13 cellular contexts compared by ENCODE assay signal in the genomic region with DNA sequence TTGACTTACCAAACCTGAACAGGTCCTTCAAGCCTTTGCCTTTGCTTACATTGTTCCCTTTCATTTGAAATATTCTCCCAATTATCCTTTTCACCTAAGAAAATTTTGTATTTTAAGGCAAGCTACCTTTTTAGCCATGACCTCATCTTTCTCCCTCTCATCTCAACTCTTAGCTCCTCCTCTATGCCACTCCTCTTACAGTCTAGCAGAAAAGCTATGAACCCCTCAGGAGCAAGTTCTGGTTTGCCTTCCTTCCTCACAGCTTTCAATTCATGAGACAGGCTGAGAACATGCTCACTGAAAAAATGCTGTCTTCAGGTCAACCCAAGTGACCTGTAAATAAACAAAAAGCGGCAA. TPM values are rescaled to one million over a fixed set of nuclear protein-coding genes. Genes with fewer than 3 reads are reported as not detected.
DNase-seq lines count a peak whose midpoint lies in the region; ATAC-seq and TF ChIP-seq lines count a peak whose summit lies in the region.
"Had no signal": no experiment of that assay in that cellular context is flagged by ENCODE, and none has a peak within 500 bp of the region (broad histone marks: within the 10 kb centered on the region; RNA-seq: fewer than 3 reads in every experiment).

No MANE protein-coding gene starts in this region.

- H3K27ac ChIP-seq in foreskin keratinocyte, result no peak overlapping the region
- peak overlapping the region; percentile 28 to 61 for H3K27ac ChIP-seq in ovary
- peak overlapping the region; percentile 59 to 78 for H3K27ac ChIP-seq in uterus

- H3K36me3 ChIP-seq in ovary (no peaks in the 10 kb centered on the region), uterus (no peaks in the 10 kb centered on the region)

- H3K27me3 ChIP-seq in foreskin keratinocyte, result no peaks in the 10 kb centered on the region
- no peaks in the 10 kb centered on the region for H3K27me3 ChIP-seq in ovary
- no peaks in the 10 kb centered on the region for H3K27me3 ChIP-seq in uterus

- no peaks in the 10 kb centered on the region for H3K27me3 Mint-ChIP-seq in activated naive CD4-positive, alpha-beta T cell treated with anti-CD3 and anti-CD28 coated beads, Interleukin-2, amount 10 ng/mL, durations not matched to agents 7 days and 5 days
- H3K27me3 Mint-ChIP-seq in natural killer cell treated with Interleukin-12 subunit alpha and Interleukin-12 subunit beta and Interleukin-15 and Interleukin-18, amount 100 ng/mL, for 72 hours, result no peaks in the 10 kb centered on the region
- H3K27me3 Mint-ChIP-seq: activated CD4-positive, alpha-beta memory T cell treated with anti-CD3 and anti-CD28 coated beads for 36 hours; progenitor cell of endocrine pancreas had no signal

- TF ChIP-seq CTCF in foreskin keratinocyte (conservative IDR thresholded peaks at IDR 0.05) (no peak), ovary (IDR thresholded peaks at IDR 0.05) (no peak), uterus (IDR thresholded peaks at IDR 0.05) (no peak), GM20000 (IDR thresholded peaks at IDR 0.05; ENCODE audit: extremely low read depth, missing control alignments) (no peak)

- TF ChIP-seq POLR2A in ovary (IDR thresholded peaks at IDR 0.05) (no peak), uterus (IDR thresholded peaks at IDR 0.05) (no peak)

- H3K4me3 ChIP-seq in ovary, result no peak overlapping the region
- H3K4me3 ChIP-seq in uterus, result no peak overlapping the region

- H3K4me1 Mint-ChIP-seq in activated naive CD4-positive, alpha-beta T cell treated with anti-CD3 and anti-CD28 coated beads, Interleukin-2, amount 10 ng/mL, durations not matched to agents 7 days and 5 days, result no peaks in the 10 kb centered on the region
- no peaks in the 10 kb centered on the region for H3K4me1 Mint-ChIP-seq in natural killer cell treated with Interleukin-12 subunit alpha and Interleukin-12 subunit beta and Interleukin-15 and Interleukin-18, amount 100 ng/mL, for 72 hours (ENCODE audit: low read depth in 2 of 2)

- H3K9me3 Mint-ChIP-seq in activated naive CD4-positive, alpha-beta T cell treated with anti-CD3 and anti-CD28 coated beads, Interleukin-2, amount 50 U/mL, for 72 hours, result no peaks in the 10 kb centered on the region
- H3K9me3 Mint-ChIP-seq in activated naive CD4-positive, alpha-beta T cell treated with anti-CD3 and anti-CD28 coated beads, Interleukin-2, amount 10 ng/mL, durations not matched to agents 7 days and 5 days, result no peaks in the 10 kb centered on the region
- H3K9me3 Mint-ChIP-seq in natural killer cell treated with Interleukin-12 subunit alpha and Interleukin-12 subunit beta and Interleukin-15 and Interleukin-18, amount 100 ng/mL, for 72 hours, result no peaks in the 10 kb centered on the region
- H3K9me3 Mint-ChIP-seq: activated CD4-positive, alpha-beta memory T cell treated with anti-CD3 and anti-CD28 coated beads for 36 hours; T-helper 1 cell treated with Interleukin-12 subunit alpha and Interleukin-12 subunit beta and Interleukin-4 antibody, amounts not matched to agents 30 μg/mL and 1 μg/mL, for 36 hours had no signal

- intact Hi-C loops in ovary (cut with DNase I), result loop anchor here in 1 of 4 donors (10.0 kb wide), 1 partner anchor 236 kb away; the partner anchor contains the start of gene NASP
- intact Hi-C loops in uterus (cut with DNase I; ENCODE audit: low total_unique reads), result loop anchor here (10.0 kb wide), 1 partner anchor 146 kb away; the partner anchor contains the start of gene TESK2

- ATAC-seq in activated naive CD4-positive, alpha-beta T cell treated with anti-CD3 and anti-CD28 coated beads, Interleukin-2, amount 50 U/mL, for 72 hours, result no peak
- ATAC-seq in foreskin keratinocyte (peak; percentile 32), GM18519 (IDR thresholded peaks at IDR 0.05; ENCODE audit: low FRiP score, unreplicated experiment) (no peak)
- no peak for ATAC-seq in natural killer cell treated with Interleukin-12 subunit alpha and Interleukin-12 subunit beta and Interleukin-15 and Interleukin-18, amount 100 ng/mL, for 72 hours

- H3K27ac Mint-ChIP-seq in activated naive CD4-positive, alpha-beta T cell treated with anti-CD3 and anti-CD28 coated beads, Interleukin-2, amount 50 U/mL, for 72 hours, result peak overlapping the region; percentile 69 to 73
- H3K27ac Mint-ChIP-seq in activated naive CD4-positive, alpha-beta T cell treated with anti-CD3 and anti-CD28 coated beads, Interleukin-2, amount 10 ng/mL, durations not matched to agents 7 days and 5 days, result no peak overlapping the region
- no peak overlapping the region for H3K27ac Mint-ChIP-seq in natural killer cell treated with Interleukin-12 subunit alpha and Interleukin-12 subunit beta and Interleukin-15 and Interleukin-18, amount 100 ng/mL, for 72 hours
- H3K27ac Mint-ChIP-seq: activated CD4-positive, alpha-beta memory T cell treated with anti-CD3 and anti-CD28 coated beads for 36 hours; progenitor cell of endocrine pancreas; T-helper 1 cell treated with Interleukin-12 subunit alpha and Interleukin-12 subunit beta and Interleukin-4 antibody, amounts not matched to agents 30 μg/mL and 1 μg/mL, for 36 hours had no signal

- no peak for TF ChIP-seq EP300 in ovary (IDR thresholded peaks at IDR 0.05)

- CTCF ChIA-PET in activated naive CD4-positive, alpha-beta T cell treated with anti-CD3 and anti-CD28 coated beads, Interleukin-2, amount 10 ng/mL, durations not matched to agents 7 days and 5 days (lab: Charles Lee), result interaction anchor here (1.3 to 4.6 kb wide), 3 partner anchors 10 to 144 kb away, joined by 3 to 20 read pairs (median 8); no protein-coding TSS in a partner anchor

- H3K36me3 Mint-ChIP-seq in activated naive CD4-positive, alpha-beta T cell treated with anti-CD3 and anti-CD28 coated beads, Interleukin-2, amount 50 U/mL, for 72 hours, result peaks cover 0 to 6% of the 10 kb centered on the region in 2 donors
- peaks cover 21% of the 10 kb centered on the region for H3K36me3 Mint-ChIP-seq in activated naive CD4-positive, alpha-beta T cell treated with anti-CD3 and anti-CD28 coated beads, Interleukin-2, amount 10 ng/mL, durations not matched to agents 7 days and 5 days
- H3K36me3 Mint-ChIP-seq in natural killer cell treated with Interleukin-12 subunit alpha and Interleukin-12 subunit beta and Interleukin-15 and Interleukin-18, amount 100 ng/mL, for 72 hours, result no peaks in the 10 kb centered on the region

- DNase-seq in activated naive CD4-positive, alpha-beta T cell treated with anti-CD3 and anti-CD28 coated beads, Interleukin-2, amount 50 U/mL, for 72 hours (ENCODE audit: low spot score in 2 of 2), result no peak
- DNase-seq in activated naive CD4-positive, alpha-beta T cell treated with anti-CD3 and anti-CD28 coated beads, Interleukin-2, amount 10 ng/mL, durations not matched to agents 7 days and 5 days, result no peak
- no peak for DNase-seq in foreskin keratinocyte
- no peak for DNase-seq in ovary
- no peak for DNase-seq in uterus
- no peak for DNase-seq in natural killer cell treated with Interleukin-12 subunit alpha and Interleukin-12 subunit beta and Interleukin-15 and Interleukin-18, amount 100 ng/mL, for 72 hours (ENCODE audit: low spot score)
- DNase-seq in GM20000 (ENCODE audit: low spot score), result no peak
- DNase-seq: activated CD4-positive, alpha-beta memory T cell treated with anti-CD3 and anti-CD28 coated beads for 36 hours; activated naive CD4-positive, alpha-beta T cell; stimulated activated CD4-positive, alpha-beta T cell treated with anti-CD3 and anti-CD28 coated beads, Interleukin-4, amount 100 ng/mL, for 4 hours had no signal

- H3K4me1 ChIP-seq in foreskin keratinocyte (peaks cover 12% of the 10 kb centered on the region), ovary (ENCODE audit: insufficient read depth) (peaks cover 13% of the 10 kb centered on the region), uterus (no peaks in the 10 kb centered on the region)

- H3K9me3 ChIP-seq in ovary (no peaks in the 10 kb centered on the region), uterus (no peaks in the 10 kb centered on the region)

- H3K4me3 Mint-ChIP-seq in activated naive CD4-positive, alpha-beta T cell treated with anti-CD3 and anti-CD28 coated beads, Interleukin-2, amount 10 ng/mL, durations not matched to agents 7 days and 5 days, result no peak overlapping the region
- H3K4me3 Mint-ChIP-seq in natural killer cell treated with Interleukin-12 subunit alpha and Interleukin-12 subunit beta and Interleukin-15 and Interleukin-18, amount 100 ng/mL, for 72 hours, result no peak overlapping the region
- H3K4me3 Mint-ChIP-seq: activated CD4-positive, alpha-beta memory T cell treated with anti-CD3 and anti-CD28 coated beads for 36 hours; T-helper 1 cell treated with Interleukin-12 subunit alpha and Interleukin-12 subunit beta and Interleukin-4 antibody, amounts not matched to agents 30 μg/mL and 1 μg/mL, for 36 hours had no signal

- WGBS in ovary, 3 donors, result 14 to 19% (median 15%) methylated on average over 1 of the region's 1 CpG

RNA-seq across cellular contexts. Expression of gene MUTYH, which starts 8.3 kb away (rescaled TPM):
- total RNA-seq in activated naive CD4-positive, alpha-beta T cell treated with anti-CD3 and anti-CD28 coated beads, Interleukin-2, amount 50 U/mL, for 72 hours, result 10 to 100 TPM; 32.0 to 40.1 TPM
- total RNA-seq in foreskin keratinocyte (18.3 and 22.0 TPM in 2 replicates), ovary (10 to 100 TPM; 23.0 to 38.8 (median 27.4) TPM), uterus (10 to 100 TPM; 12.6 to 49.2 (median 26.3) TPM)
- polyA plus RNA-seq in foreskin keratinocyte (19.7 and 21.4 TPM in 2 replicates), ovary (10 to 100 TPM; 10.6 to 25.3 TPM)
- 10 to 100 TPM; 30.5 to 63.2 TPM for total RNA-seq in natural killer cell treated with Interleukin-12 subunit alpha and Interleukin-12 subunit beta and Interleukin-15 and Interleukin-18, amount 100 ng/mL, for 72 hours

RNA-seq across cellular contexts. Expression of gene TOE1, which starts 8.6 kb away (rescaled TPM):
- 10 to 100 TPM; 30.2 to 34.0 TPM for total RNA-seq in activated naive CD4-positive, alpha-beta T cell treated with anti-CD3 and anti-CD28 coated beads, Interleukin-2, amount 50 U/mL, for 72 hours
- total RNA-seq in foreskin keratinocyte (13.3 and 14.4 TPM in 2 replicates), ovary (10 to 100 TPM in 3 of 7 donors, 1 to 10 TPM in 4; 6.7 to 16.3 (median 9.0) TPM), uterus (10 to 100 TPM; 10.3 to 21.8 (median 14.4) TPM)
- polyA plus RNA-seq in foreskin keratinocyte (12.3 and 13.3 TPM in 2 replicates), ovary (10 to 100 TPM; 10.7 to 13.5 TPM)
- 10 to 100 TPM; 29.8 to 43.6 TPM for total RNA-seq in natural killer cell treated with Interleukin-12 subunit alpha and Interleukin-12 subunit beta and Interleukin-15 and Interleukin-18, amount 100 ng/mL, for 72 hours

RNA-seq across cellular contexts. Expression of gene HPDL, which starts 21.9 kb away (rescaled TPM):
- total RNA-seq in activated naive CD4-positive, alpha-beta T cell treated with anti-CD3 and anti-CD28 coated beads, Interleukin-2, amount 50 U/mL, for 72 hours, result 10 to 100 TPM in 1 of 2 donors, 1 to 10 TPM in 1; 6.1 to 19.8 TPM
- total RNA-seq in foreskin keratinocyte, result 2.0 and 2.2 TPM in 2 replicates
- 2.0 TPM in 2 replicates for polyA plus RNA-seq in foreskin keratinocyte
- total RNA-seq in ovary, result 1 to 10 TPM in 5 of 7 donors, under 1 TPM in 1, not detected in 1; 0.80 to 2.0 (median 1.4) TPM
- under 1 TPM; 0.12 to 0.62 TPM for polyA plus RNA-seq in ovary
- total RNA-seq in uterus, result 1 to 10 TPM in 1 of 4 donors, under 1 TPM in 1, not detected in 2; 0.46 to 1.4 TPM
- total RNA-seq in natural killer cell treated with Interleukin-12 subunit alpha and Interleukin-12 subunit beta and Interleukin-15 and Interleukin-18, amount 100 ng/mL, for 72 hours, result 10 to 100 TPM in 1 of 2 donors, 1 to 10 TPM in 1; 8.6 to 51.9 TPM

Comparison
In these comparisons a context has a peak if more than half of its experiments do, and no peak if none do; other contexts are left out.
1. H3K27ac Mint-ChIP-seq: peak in activated naive CD4-positive, alpha-beta T cell treated with anti-CD3 and anti-CD28 coated beads, Interleukin-2, amount 50 U/mL, for 72 hours (2 of 2); none in activated naive CD4-positive, alpha-beta T cell treated with anti-CD3 and anti-CD28 coated beads, Interleukin-2, amount 10 ng/mL, durations not matched to agents 7 days and 5 days (single experiment) and natural killer cell treated with Interleukin-12 subunit alpha and Interleukin-12 subunit beta and Interleukin-15 and Interleukin-18, amount 100 ng/mL, for 72 hours (0 of 2).